Comparison of ENCODE assay signal across 8 cellular contexts in the genomic region with DNA sequence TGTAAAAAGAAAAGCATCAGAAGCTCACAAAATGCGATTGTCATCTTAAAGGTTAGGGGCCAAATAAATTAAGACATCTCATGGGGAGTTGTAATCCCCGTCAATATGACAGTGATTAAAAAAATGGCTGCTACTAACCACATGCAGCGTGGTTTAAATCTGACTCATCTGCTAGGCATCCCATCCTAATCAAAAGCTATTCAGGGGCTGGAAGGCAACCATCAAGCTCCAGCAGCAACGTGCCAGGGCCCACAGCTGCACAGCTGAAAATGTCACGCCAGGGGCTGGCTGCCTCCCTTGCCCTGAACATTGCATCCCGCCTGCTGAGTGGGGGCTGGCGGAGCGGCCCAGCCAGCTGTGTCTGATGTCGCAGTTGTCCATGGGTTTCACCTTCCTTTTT.
DNase-seq lines count a peak whose midpoint lies in the region; ATAC-seq and TF ChIP-seq lines count a peak whose summit lies in the region.

No MANE protein-coding gene starts in this region.

- no peak for TF ChIP-seq CTCF in AG04449 (IDR thresholded peaks at IDR 0.05; ENCODE audit: insufficient read depth, low read length, missing control alignments)

- WGBS in mesodermal cell (ENCODE audit: insufficient coverage in 2 of 2), 2 experiments: 73 to 82% methylated on average over 3 to 6 of the region's 9 CpGs

- DNase-seq in AG04449 (ENCODE audit: low read depth, low spot score) (peak; percentile 95), NCI-H2227 treated with DMSO at 0.1 percent for 48 hours (lab: John Stamatoyannopoulos, UW) (peak; percentile 5), epithelial cell of prostate (ENCODE audit: low read depth, low spot score) (no peak), T-helper 17 cell (no peak), NCI-H2196 treated with DMSO at 0.1 percent for 48 hours (lab: John Stamatoyannopoulos, UW; ENCODE audit: unreplicated experiment) (no peak)
- no peak for DNase-seq in activated naive CD4-positive, alpha-beta T cell treated with anti-CD3 and anti-CD28 coated beads, Interleukin-2, amount 50 U/mL, for 16 hours

- H3K36me3 ChIP-seq in mesodermal cell (ENCODE audit: control insufficient read depth, insufficient read depth, low read length): no peaks in the 10 kb centered on the region

- ATAC-seq in GM18505 (IDR thresholded peaks at IDR 0.05; ENCODE audit: unreplicated experiment) (no peak), T-helper 17 cell (no peak)

- no peak overlapping the region for H3K4me3 ChIP-seq in AG04449 (ENCODE audit: low read depth, low read length)
- no peak overlapping the region for H3K4me3 ChIP-seq in mesodermal cell (ENCODE audit: extremely low read depth, insufficient read depth, low read length, poor library complexity, severe bottlenecking)

- peaks cover 11% of the 10 kb centered on the region for H3K4me1 ChIP-seq in mesodermal cell (ENCODE audit: control insufficient read depth, insufficient read depth, low read length, poor library complexity, severe bottlenecking)

- H3K36me3 Mint-ChIP-seq in T-helper 17 cell (ENCODE audit: low read depth): peaks cover 2% of the 10 kb centered on the region

- no peak overlapping the region for H3K27ac Mint-ChIP-seq in T-helper 17 cell

- TF ChIP-seq POLR2A in GM18505 (IDR thresholded peaks at IDR 0.05; ENCODE audit: borderline replicate concordance, extremely low read depth, insufficient read depth, insufficient read length): no peak

- peaks cover 6% of the 10 kb centered on the region for H3K27me3 Mint-ChIP-seq in T-helper 17 cell

- CTCF ChIA-PET in AG04449 (lab: Yijun Ruan, JAX): interaction anchor here (0.8 to 1.6 kb wide), 6 partner anchors 8 to 100 kb away, joined by 3 to 5 read pairs (median 3); no protein-coding TSS in a partner anchor

- H3K9me3 ChIP-seq in mesodermal cell (ENCODE audit: control insufficient read depth, low read length) (no peaks in the 10 kb centered on the region), T-helper 17 cell (ENCODE audit: control insufficient read depth, low read length, poor library complexity, severe bottlenecking) (no peaks in the 10 kb centered on the region)

- H3K4me3 Mint-ChIP-seq in T-helper 17 cell: no peak overlapping the region

- no peaks in the 10 kb centered on the region for H3K4me1 Mint-ChIP-seq in T-helper 17 cell

- H3K27ac ChIP-seq in epithelial cell of prostate: peak overlapping the region; percentile 12
- peak overlapping the region; percentile 3 for H3K27ac ChIP-seq in mesodermal cell (ENCODE audit: low read depth, low read length, severe bottlenecking)

- POLR2A ChIA-PET in AG04449 (lab: Yijun Ruan, JAX): interaction anchor here (0.7 to 1.3 kb wide), 4 partner anchors 11 to 80 kb away, joined by 3 to 5 read pairs (median 3); no protein-coding TSS in a partner anchor

Comparison
In these comparisons a context has a peak if more than half of its experiments do, and no peak if none do; other contexts are left out.
1. DNase-seq: peak in AG04449 (single experiment) and NCI-H2227 treated with DMSO at 0.1 percent for 48 hours (single experiment); none in epithelial cell of prostate (single experiment), T-helper 17 cell (0 of 3), NCI-H2196 treated with DMSO at 0.1 percent for 48 hours (single experiment) and activated naive CD4-positive, alpha-beta T cell treated with anti-CD3 and anti-CD28 coated beads, Interleukin-2, amount 50 U/mL, for 16 hours (single experiment).